2 cellular contexts compared by ENCODE assay signal in the genomic region with DNA sequence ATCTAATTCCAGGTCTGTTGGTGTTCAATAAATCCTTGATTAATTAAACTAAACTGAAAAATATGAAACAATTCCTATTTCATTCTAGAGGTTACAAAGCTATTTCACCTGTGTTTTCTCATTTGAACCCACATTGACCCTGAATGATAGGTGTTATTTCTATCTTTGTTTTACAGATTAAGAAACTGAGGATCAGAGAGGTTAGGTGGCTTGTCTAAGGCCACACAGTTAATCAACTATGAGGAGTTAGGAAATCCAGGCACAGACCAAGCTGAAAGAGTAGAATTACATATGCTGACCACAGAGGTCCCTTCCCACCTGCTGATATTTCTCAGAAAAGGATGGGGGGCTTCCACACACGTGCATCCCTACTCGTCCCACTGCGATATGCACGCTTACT.
TF ChIP-seq lines count a peak whose summit lies in the region.

No MANE protein-coding gene starts in this region.

TF ChIP-seq in liver, 16 proteins besides CTCF, POLR2A, EP300 and RAD21:
- TF ChIP-seq FOXA2 (IDR thresholded peaks at IDR 0.05) (no peak), EGR1 (IDR thresholded peaks at IDR 0.05; ENCODE audit: low read depth in 2 of 2) (no peak)

TF ChIP-seq in HepG2, 621 proteins besides CTCF, POLR2A, EP300 and RAD21:
- no peak for TF ChIP-seq SMARCC2 (IDR thresholded peaks at IDR 0.05)
- TF ChIP-seq, protein P1, sequence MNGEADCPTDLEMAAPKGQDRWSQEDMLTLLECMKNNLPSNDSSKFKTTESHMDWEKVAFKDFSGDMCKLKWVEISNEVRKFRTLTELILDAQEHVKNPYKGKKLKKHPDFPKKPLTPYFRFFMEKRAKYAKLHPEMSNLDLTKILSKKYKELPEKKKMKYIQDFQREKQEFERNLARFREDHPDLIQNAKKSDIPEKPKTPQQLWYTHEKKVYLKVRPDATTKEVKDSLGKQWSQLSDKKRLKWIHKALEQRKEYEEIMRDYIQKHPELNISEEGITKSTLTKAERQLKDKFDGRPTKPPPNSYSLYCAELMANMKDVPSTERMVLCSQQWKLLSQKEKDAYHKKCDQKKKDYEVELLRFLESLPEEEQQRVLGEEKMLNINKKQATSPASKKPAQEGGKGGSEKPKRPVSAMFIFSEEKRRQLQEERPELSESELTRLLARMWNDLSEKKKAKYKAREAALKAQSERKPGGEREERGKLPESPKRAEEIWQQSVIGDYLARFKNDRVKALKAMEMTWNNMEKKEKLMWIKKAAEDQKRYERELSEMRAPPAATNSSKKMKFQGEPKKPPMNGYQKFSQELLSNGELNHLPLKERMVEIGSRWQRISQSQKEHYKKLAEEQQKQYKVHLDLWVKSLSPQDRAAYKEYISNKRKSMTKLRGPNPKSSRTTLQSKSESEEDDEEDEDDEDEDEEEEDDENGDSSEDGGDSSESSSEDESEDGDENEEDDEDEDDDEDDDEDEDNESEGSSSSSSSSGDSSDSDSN (CRISPR knock-in tag; IDR thresholded peaks at IDR 0.05): no peak
- TF ChIP-seq, protein P2, sequence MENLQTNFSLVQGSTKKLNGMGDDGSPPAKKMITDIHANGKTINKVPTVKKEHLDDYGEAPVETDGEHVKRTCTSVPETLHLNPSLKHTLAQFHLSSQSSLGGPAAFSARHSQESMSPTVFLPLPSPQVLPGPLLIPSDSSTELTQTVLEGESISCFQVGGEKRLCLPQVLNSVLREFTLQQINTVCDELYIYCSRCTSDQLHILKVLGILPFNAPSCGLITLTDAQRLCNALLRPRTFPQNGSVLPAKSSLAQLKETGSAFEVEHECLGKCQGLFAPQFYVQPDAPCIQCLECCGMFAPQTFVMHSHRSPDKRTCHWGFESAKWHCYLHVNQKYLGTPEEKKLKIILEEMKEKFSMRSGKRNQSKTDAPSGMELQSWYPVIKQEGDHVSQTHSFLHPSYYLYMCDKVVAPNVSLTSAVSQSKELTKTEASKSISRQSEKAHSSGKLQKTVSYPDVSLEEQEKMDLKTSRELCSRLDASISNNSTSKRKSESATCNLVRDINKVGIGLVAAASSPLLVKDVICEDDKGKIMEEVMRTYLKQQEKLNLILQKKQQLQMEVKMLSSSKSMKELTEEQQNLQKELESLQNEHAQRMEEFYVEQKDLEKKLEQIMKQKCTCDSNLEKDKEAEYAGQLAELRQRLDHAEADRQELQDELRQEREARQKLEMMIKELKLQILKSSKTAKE (CRISPR knock-in tag; IDR thresholded peaks at IDR 0.05; ENCODE audit: borderline replicate concordance): no peak
- no peak for TF ChIP-seq GPN1 (CRISPR knock-in tag; IDR thresholded peaks at IDR 0.05; ENCODE audit: borderline replicate concordance)
- TF ChIP-seq ZNF788 (CRISPR knock-in tag; IDR thresholded peaks at IDR 0.05; ENCODE audit: borderline replicate concordance): no peak
- TF ChIP-seq ETV6 (CRISPR knock-in tag; conservative IDR thresholded peaks at IDR 0.05): no peak
- TF ChIP-seq, protein P3, sequence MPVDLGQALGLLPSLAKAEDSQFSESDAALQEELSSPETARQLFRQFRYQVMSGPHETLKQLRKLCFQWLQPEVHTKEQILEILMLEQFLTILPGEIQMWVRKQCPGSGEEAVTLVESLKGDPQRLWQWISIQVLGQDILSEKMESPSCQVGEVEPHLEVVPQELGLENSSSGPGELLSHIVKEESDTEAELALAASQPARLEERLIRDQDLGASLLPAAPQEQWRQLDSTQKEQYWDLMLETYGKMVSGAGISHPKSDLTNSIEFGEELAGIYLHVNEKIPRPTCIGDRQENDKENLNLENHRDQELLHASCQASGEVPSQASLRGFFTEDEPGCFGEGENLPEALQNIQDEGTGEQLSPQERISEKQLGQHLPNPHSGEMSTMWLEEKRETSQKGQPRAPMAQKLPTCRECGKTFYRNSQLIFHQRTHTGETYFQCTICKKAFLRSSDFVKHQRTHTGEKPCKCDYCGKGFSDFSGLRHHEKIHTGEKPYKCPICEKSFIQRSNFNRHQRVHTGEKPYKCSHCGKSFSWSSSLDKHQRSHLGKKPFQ (CRISPR knock-in tag; IDR thresholded peaks at IDR 0.05; ENCODE audit: insufficient replicate concordance): no peak
- TF ChIP-seq, protein P4, sequence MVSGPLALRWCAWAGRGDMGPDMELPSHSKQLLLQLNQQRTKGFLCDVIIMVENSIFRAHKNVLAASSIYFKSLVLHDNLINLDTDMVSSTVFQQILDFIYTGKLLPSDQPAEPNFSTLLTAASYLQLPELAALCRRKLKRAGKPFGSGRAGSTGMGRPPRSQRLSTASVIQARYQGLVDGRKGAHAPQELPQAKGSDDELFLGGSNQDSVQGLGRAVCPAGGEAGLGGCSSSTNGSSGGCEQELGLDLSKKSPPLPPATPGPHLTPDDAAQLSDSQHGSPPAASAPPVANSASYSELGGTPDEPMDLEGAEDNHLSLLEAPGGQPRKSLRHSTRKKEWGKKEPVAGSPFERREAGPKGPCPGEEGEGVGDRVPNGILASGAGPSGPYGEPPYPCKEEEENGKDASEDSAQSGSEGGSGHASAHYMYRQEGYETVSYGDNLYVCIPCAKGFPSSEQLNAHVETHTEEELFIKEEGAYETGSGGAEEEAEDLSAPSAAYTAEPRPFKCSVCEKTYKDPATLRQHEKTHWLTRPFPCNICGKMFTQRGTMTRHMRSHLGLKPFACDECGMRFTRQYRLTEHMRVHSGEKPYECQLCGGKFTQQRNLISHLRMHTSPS (CRISPR knock-in tag; IDR thresholded peaks at IDR 0.05; ENCODE audit: low read depth): no peak
- TF ChIP-seq, protein P5, sequence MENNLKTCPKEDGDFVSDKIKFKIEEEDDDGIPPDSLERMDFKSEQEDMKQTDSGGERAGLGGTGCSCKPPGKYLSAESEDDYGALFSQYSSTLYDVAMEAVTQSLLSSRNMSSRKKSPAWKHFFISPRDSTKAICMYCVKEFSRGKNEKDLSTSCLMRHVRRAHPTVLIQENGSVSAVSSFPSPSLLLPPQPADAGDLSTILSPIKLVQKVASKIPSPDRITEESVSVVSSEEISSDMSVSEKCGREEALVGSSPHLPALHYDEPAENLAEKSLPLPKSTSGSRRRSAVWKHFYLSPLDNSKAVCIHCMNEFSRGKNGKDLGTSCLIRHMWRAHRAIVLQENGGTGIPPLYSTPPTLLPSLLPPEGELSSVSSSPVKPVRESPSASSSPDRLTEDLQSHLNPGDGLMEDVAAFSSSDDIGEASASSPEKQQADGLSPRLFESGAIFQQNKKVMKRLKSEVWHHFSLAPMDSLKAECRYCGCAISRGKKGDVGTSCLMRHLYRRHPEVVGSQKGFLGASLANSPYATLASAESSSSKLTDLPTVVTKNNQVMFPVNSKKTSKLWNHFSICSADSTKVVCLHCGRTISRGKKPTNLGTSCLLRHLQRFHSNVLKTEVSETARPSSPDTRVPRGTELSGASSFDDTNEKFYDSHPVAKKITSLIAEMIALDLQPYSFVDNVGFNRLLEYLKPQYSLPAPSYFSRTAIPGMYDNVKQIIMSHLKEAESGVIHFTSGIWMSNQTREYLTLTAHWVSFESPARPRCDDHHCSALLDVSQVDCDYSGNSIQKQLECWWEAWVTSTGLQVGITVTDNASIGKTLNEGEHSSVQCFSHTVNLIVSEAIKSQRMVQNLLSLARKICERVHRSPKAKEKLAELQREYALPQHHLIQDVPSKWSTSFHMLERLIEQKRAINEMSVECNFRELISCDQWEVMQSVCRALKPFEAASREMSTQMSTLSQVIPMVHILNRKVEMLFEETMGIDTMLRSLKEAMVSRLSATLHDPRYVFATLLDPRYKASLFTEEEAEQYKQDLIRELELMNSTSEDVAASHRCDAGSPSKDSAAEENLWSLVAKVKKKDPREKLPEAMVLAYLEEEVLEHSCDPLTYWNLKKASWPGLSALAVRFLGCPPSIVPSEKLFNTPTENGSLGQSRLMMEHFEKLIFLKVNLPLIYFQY (CRISPR knock-in tag; IDR thresholded peaks at IDR 0.05; ENCODE audit: borderline replicate concordance): no peak
- no peak for TF ChIP-seq ZKSCAN1 (IDR thresholded peaks at IDR 0.05; ENCODE audit: low read length)
- no peak for TF ChIP-seq ZNF10 (CRISPR knock-in tag; IDR thresholded peaks at IDR 0.05; ENCODE audit: borderline replicate concordance, low read depth)
- no peak for TF ChIP-seq MED13 (CRISPR knock-in tag; IDR thresholded peaks at IDR 0.05)
- TF ChIP-seq, protein P6, sequence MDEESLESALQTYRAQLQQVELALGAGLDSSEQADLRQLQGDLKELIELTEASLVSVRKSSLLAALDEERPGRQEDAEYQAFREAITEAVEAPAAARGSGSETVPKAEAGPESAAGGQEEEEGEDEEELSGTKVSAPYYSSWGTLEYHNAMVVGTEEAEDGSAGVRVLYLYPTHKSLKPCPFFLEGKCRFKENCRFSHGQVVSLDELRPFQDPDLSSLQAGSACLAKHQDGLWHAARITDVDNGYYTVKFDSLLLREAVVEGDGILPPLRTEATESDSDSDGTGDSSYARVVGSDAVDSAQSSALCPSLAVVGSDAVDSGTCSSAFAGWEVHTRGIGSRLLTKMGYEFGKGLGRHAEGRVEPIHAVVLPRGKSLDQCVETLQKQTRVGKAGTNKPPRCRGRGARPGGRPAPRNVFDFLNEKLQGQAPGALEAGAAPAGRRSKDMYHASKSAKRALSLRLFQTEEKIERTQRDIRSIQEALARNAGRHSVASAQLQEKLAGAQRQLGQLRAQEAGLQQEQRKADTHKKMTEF (CRISPR knock-in tag; IDR thresholded peaks at IDR 0.05): no peak
- TF ChIP-seq KLF6 (CRISPR knock-in tag; IDR thresholded peaks at IDR 0.05): no peak
- TF ChIP-seq, protein P7, sequence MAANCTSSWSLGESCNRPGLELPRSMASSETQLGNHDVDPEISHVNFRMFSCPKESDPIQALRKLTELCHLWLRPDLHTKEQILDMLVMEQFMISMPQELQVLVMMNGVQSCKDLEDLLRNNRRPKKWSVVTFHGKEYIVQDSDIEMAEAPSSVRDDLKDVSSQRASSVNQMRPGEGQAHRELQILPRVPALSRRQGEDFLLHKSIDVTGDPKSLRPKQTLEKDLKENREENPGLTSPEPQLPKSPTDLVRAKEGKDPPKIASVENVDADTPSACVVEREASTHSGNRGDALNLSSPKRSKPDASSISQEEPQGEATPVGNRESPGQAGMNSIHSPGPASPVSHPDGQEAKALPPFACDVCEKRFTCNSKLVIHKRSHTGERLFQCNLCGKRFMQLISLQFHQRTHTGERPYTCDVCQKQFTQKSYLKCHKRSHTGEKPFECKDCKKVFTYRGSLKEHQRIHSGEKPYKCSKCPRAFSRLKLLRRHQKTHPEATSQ (CRISPR knock-in tag; IDR thresholded peaks at IDR 0.05; ENCODE audit: borderline replicate concordance): no peak
- TF ChIP-seq, protein P8, sequence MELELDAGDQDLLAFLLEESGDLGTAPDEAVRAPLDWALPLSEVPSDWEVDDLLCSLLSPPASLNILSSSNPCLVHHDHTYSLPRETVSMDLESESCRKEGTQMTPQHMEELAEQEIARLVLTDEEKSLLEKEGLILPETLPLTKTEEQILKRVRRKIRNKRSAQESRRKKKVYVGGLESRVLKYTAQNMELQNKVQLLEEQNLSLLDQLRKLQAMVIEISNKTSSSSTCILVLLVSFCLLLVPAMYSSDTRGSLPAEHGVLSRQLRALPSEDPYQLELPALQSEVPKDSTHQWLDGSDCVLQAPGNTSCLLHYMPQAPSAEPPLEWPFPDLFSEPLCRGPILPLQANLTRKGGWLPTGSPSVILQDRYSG (CRISPR knock-in tag; IDR thresholded peaks at IDR 0.05): no peak
- no peak for TF ChIP-seq ZNF775 (CRISPR knock-in tag; IDR thresholded peaks at IDR 0.05; ENCODE audit: borderline replicate concordance)
- TF ChIP-seq, protein P9, sequence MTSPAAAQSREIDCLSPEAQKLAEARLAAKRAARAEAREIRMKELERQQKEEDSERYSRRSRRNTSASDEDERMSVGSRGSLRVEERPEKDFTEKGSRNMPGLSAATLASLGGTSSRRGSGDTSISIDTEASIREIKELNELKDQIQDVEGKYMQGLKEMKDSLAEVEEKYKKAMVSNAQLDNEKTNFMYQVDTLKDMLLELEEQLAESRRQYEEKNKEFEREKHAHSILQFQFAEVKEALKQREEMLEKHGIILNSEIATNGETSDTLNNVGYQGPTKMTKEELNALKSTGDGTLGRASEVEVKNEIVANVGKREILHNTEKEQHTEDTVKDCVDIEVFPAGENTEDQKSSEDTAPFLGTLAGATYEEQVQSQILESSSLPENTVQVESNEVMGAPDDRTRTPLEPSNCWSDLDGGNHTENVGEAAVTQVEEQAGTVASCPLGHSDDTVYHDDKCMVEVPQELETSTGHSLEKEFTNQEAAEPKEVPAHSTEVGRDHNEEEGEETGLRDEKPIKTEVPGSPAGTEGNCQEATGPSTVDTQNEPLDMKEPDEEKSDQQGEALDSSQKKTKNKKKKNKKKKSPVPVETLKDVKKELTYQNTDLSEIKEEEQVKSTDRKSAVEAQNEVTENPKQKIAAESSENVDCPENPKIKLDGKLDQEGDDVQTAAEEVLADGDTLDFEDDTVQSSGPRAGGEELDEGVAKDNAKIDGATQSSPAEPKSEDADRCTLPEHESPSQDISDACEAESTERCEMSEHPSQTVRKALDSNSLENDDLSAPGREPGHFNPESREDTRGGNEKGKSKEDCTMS (CRISPR knock-in tag; conservative IDR thresholded peaks at IDR 0.05): no peak
